28 cellular contexts compared by ENCODE assay signal in the genomic region with DNA sequence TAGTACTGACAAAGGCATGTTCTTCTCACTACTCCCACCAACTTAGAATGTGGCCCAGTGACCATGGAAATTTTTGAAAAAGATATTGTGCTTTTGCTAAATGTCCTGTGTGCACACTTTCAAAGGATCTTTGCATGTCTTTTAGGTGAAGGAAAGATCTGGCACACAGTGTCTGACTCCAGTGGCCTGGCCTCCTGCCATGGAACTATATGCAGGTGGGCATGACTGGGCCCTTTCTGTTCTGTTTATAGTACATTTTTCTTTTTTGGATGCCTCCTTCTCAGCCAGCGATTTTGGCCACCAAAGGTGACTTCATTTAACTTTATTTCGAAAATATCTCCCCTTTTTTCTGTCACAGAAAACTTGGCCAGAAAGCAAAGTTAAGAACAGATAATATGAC.
"Had no signal": no experiment of that assay in that cellular context is flagged by ENCODE, and none has a peak within 500 bp of the region (broad histone marks: within the 10 kb centered on the region; RNA-seq: fewer than 3 reads in every experiment).

No MANE protein-coding gene starts in this region.

- H3K27ac Mint-ChIP-seq: stimulated activated effector memory CD8-positive, alpha-beta T cell treated with anti-CD3 and anti-CD28 coated beads, Interleukin-12 subunit alpha, Interleukin-12 subunit beta, amount 100 ng/mL, for 72 hours; stimulated activated memory B cell treated with anti-CD40 and anti-IgM and Interleukin-4, amounts not matched to agents 10 μg/mL and 1 μg/mL and 100 μg/mL, for 72 hours; stimulated activated naive B cell treated with anti-CD40 and anti-IgM and Interleukin-4, amounts not matched to agents 10 μg/mL and 1 μg/mL and 100 μg/mL, for 72 hours; stimulated activated naive CD8-positive, alpha-beta T cell treated with anti-CD3 and anti-CD28 coated beads, Interleukin-15, amount 100 ng/mL, for 72 hours; stimulated activated naive CD8-positive, alpha-beta T cell treated with anti-CD3 and anti-CD28 coated beads, Interleukin-15, Interleukin-2, amounts not matched to agents 100 ng/mL and 50 ng/mL, for 24 hours; type B pancreatic cell had no signal

- H3K36me3 ChIP-seq: stomach, suprapubic skin, thoracic aorta, thyroid gland, tibial artery, tibial nerve, transverse colon, upper lobe of left lung, upper lobe of right lung, uterus, vagina had no signal

- H3K4me1 Mint-ChIP-seq: stimulated activated effector memory CD8-positive, alpha-beta T cell treated with anti-CD3 and anti-CD28 coated beads, Interleukin-12 subunit alpha, Interleukin-12 subunit beta, amount 100 ng/mL, for 72 hours; stimulated activated memory B cell treated with anti-CD40 and anti-IgM and Interleukin-4, amounts not matched to agents 10 μg/mL and 1 μg/mL and 100 μg/mL, for 72 hours; stimulated activated naive B cell treated with anti-CD40 and anti-IgM and Interleukin-4, amounts not matched to agents 10 μg/mL and 1 μg/mL and 100 μg/mL, for 72 hours; stimulated activated naive CD8-positive, alpha-beta T cell treated with anti-CD3 and anti-CD28 coated beads, Interleukin-15, amount 100 ng/mL, for 72 hours had no signal

- H3K4me1 ChIP-seq: stomach, suprapubic skin, testis, thyroid gland, tibial artery, tibial nerve, transverse colon, upper lobe of left lung, upper lobe of right lung, uterus, vagina had no signal

- H3K4me3 ChIP-seq: stomach, suprapubic skin, testis, thoracic aorta, thyroid gland, tibial artery, tibial nerve, transverse colon, upper lobe of left lung, upper lobe of right lung, uterus, vagina had no signal

- H3K27me3 ChIP-seq: stomach, suprapubic skin, testis, thyroid gland, tibial artery, tibial nerve, transverse colon, upper lobe of left lung, upper lobe of right lung, uterus, vagina had no signal

- H3K27ac ChIP-seq: stomach, suprapubic skin, testis, thoracic aorta, thyroid gland, tibial artery, tibial nerve, transverse colon, upper lobe of left lung, upper lobe of right lung, uterus, vagina had no signal

- DNase-seq: stimulated activated CD4-positive, alpha-beta T cell treated with anti-CD3 and anti-CD28 coated beads, Interleukin-2, amount 100 ng/mL, for 48 hours; stimulated activated CD4-positive, alpha-beta T cell treated with anti-CD3 and anti-CD28 coated beads, Interleukin-4, amount 100 ng/mL, for 1 hour; stimulated activated CD4-positive, alpha-beta T cell treated with anti-CD3 and anti-CD28 coated beads, Interleukin-4, amount 100 ng/mL, for 24 hours; stimulated activated CD4-positive, alpha-beta T cell treated with anti-CD3 and anti-CD28 coated beads, Interleukin-4, amount 100 ng/mL, for 4 hours; stimulated activated CD8-positive, alpha-beta memory T cell treated with anti-CD3 and anti-CD28 coated beads, Interleukin-4, amount 100 ng/mL, for 48 hours; stimulated activated naive B cell treated with anti-CD40 and anti-IgM and Interleukin-4, amounts not matched to agents 10 μg/mL and 1 μg/mL and 100 μg/mL, for 72 hours; stimulated activated naive CD4-positive, alpha-beta T cell; stimulated activated naive CD4-positive, alpha-beta T cell treated with Interleukin-2 at 50 U/mL for 16 hours; stimulated activated naive CD8-positive, alpha-beta T cell treated with anti-CD3 and anti-CD28 coated beads, Interleukin-15, amount 100 ng/mL, for 72 hours; stimulated activated naive CD8-positive, alpha-beta T cell treated with anti-CD3 and anti-CD28 coated beads, Interleukin-15, Interleukin-2, amounts not matched to agents 100 U/mL and 50 U/mL, for 24 hours; stomach; substantia nigra; testis; thyroid gland; tibial artery; transverse colon; trophoblast cell; upper lobe of left lung; upper lobe of right lung; uterus had no signal

- H3K27me3 Mint-ChIP-seq: stimulated activated memory B cell treated with anti-CD40 and anti-IgM and Interleukin-4, amounts not matched to agents 10 μg/mL and 1 μg/mL and 100 μg/mL, for 72 hours; stimulated activated naive B cell treated with anti-CD40 and anti-IgM and Interleukin-4, amounts not matched to agents 10 μg/mL and 1 μg/mL and 100 μg/mL, for 72 hours; stimulated activated naive CD8-positive, alpha-beta T cell treated with anti-CD3 and anti-CD28 coated beads, Interleukin-15, amount 100 ng/mL, for 72 hours; stimulated activated naive CD8-positive, alpha-beta T cell treated with anti-CD3 and anti-CD28 coated beads, Interleukin-15, Interleukin-2, amounts not matched to agents 100 ng/mL and 50 ng/mL, for 24 hours; type B pancreatic cell had no signal

- H3K9me3 ChIP-seq: stomach, suprapubic skin, testis, thoracic aorta, thyroid gland, tibial artery, tibial nerve, transverse colon, upper lobe of left lung, upper lobe of right lung, uterus, vagina had no signal

- H3K36me3 Mint-ChIP-seq: stimulated activated effector memory CD8-positive, alpha-beta T cell treated with anti-CD3 and anti-CD28 coated beads, Interleukin-12 subunit alpha, Interleukin-12 subunit beta, amount 100 ng/mL, for 72 hours; stimulated activated memory B cell treated with anti-CD40 and anti-IgM and Interleukin-4, amounts not matched to agents 10 μg/mL and 1 μg/mL and 100 μg/mL, for 72 hours; stimulated activated naive B cell treated with anti-CD40 and anti-IgM and Interleukin-4, amounts not matched to agents 10 μg/mL and 1 μg/mL and 100 μg/mL, for 72 hours; type B pancreatic cell had no signal

- H3K4me3 Mint-ChIP-seq: stimulated activated effector memory CD8-positive, alpha-beta T cell treated with anti-CD3 and anti-CD28 coated beads, Interleukin-12 subunit alpha, Interleukin-12 subunit beta, amount 100 ng/mL, for 72 hours; stimulated activated memory B cell treated with anti-CD40 and anti-IgM and Interleukin-4, amounts not matched to agents 10 μg/mL and 1 μg/mL and 100 μg/mL, for 72 hours; stimulated activated naive B cell treated with anti-CD40 and anti-IgM and Interleukin-4, amounts not matched to agents 10 μg/mL and 1 μg/mL and 100 μg/mL, for 72 hours; stimulated activated naive CD8-positive, alpha-beta T cell treated with anti-CD3 and anti-CD28 coated beads, Interleukin-15, amount 100 ng/mL, for 72 hours; stimulated activated naive CD8-positive, alpha-beta T cell treated with anti-CD3 and anti-CD28 coated beads, Interleukin-15, Interleukin-2, amounts not matched to agents 100 ng/mL and 50 ng/mL, for 24 hours; type B pancreatic cell had no signal
